ENCODE assay signal across 15 cellular contexts in the genomic region with DNA sequence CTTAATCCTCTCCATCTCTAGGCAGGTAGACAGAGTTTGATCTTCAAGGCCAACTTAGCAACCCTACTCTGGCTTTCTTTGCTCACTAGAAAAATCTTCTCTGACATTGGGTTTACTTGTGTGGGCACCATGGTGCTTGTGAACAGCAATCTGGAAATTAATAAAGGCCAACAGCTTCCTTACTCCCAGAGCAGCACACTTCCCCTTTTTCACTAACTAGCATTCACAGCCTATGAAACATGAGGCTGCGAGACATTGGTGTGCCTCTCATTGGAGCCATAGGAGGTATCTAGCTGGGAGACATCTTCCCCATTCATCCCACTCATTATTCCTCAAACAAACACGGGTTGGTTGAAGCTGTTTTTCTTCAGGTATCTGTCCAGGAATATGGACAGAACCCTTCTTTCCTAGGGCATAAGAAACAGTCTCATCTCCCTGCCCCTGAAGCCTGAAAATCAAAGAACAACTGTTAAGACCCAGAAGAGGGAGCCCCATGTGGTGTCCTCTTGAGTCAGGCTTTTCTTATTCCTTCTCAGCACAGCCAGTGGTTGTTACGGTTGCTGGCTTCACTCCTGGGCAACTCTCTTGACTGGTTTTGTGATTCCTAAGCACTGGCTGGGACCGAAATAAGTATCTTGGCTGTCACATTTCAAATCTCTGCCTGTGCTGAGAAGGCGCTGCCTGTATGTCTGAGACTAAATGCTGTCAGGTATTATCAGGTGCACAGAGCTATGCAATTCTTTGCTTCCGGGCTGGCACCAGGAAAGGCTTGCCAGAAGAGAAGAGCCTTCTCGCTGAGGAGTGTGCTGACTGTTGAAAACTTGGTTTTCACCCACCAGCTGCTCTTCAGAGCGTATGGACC.
"Had no signal": no experiment of that assay in that cellular context is flagged by ENCODE, and none has a peak within 500 bp of the region (broad histone marks: within the 10 kb centered on the region; RNA-seq: fewer than 3 reads in every experiment).

No MANE protein-coding gene starts in this region.

- H3K27ac ChIP-seq: esophagus squamous epithelium, neural progenitor cell, ovary, upper lobe of right lung had no signal

- H3K27ac Mint-ChIP-seq: neural progenitor cell; stimulated activated naive CD8-positive, alpha-beta T cell treated with anti-CD3 and anti-CD28 coated beads, Interleukin-15, Interleukin-2, amounts not matched to agents 100 ng/mL and 50 ng/mL, for 24 hours had no signal

- H3K4me3 Mint-ChIP-seq: neural progenitor cell; stimulated activated naive CD8-positive, alpha-beta T cell treated with anti-CD3 and anti-CD28 coated beads, Interleukin-15, Interleukin-2, amounts not matched to agents 100 ng/mL and 50 ng/mL, for 24 hours had no signal

- H3K4me2 ChIP-seq: neural progenitor cell had no signal

- H3K4me1 ChIP-seq: esophagus squamous epithelium, upper lobe of right lung had no signal

- ATAC-seq: upper lobe of right lung had no signal

- H3K36me3 ChIP-seq: esophagus squamous epithelium, neural progenitor cell, ovary, upper lobe of right lung had no signal

- H3K9me3 ChIP-seq: esophagus squamous epithelium, ovary, upper lobe of right lung had no signal

- FAIRE-seq: astrocyte, colon, kidney had no signal

- H3K27me3 ChIP-seq: esophagus squamous epithelium, neural progenitor cell, ovary, upper lobe of right lung had no signal

- H3K4me3 ChIP-seq: esophagus squamous epithelium, neural progenitor cell, ovary, upper lobe of right lung had no signal

- H3K9me3 Mint-ChIP-seq: neural progenitor cell had no signal

- H2AFZ ChIP-seq: neural progenitor cell had no signal

- H3K9ac ChIP-seq: neural progenitor cell had no signal

- DNase-seq: activated CD4-positive, alpha-beta T cell treated with anti-CD3 and anti-CD28 coated beads for 48 hours; activated naive CD4-positive, alpha-beta T cell treated with Interleukin-2 at 50 U/mL for 16 hours; esophagus squamous epithelium; foreskin fibroblast; head of caudate nucleus; kidney; midbrain; ovary; stimulated activated CD4-positive, alpha-beta T cell treated with anti-CD3 and anti-CD28 coated beads, Interleukin-4, amount 100 ng/mL, for 24 hours; T1000; upper lobe of right lung had no signal
